Comparison of ENCODE assay signal across 33 cellular contexts in genomic region chr12:69824956-69825355, GRCh38. TPM values are rescaled to one million over a fixed set of nuclear protein-coding genes. Genes with fewer than 3 reads are reported as not detected.
"Had no signal": no experiment of that assay in that cellular context is flagged by ENCODE, and none has a peak within 500 bp of the region (broad histone marks: within the 10 kb centered on the region; RNA-seq: fewer than 3 reads in every experiment).

Gene MYRFL, plus strand, starts transcription at chr12:69825227. Its CDS starts 291 bp downstream, at chr12:69825518.

- H3K27me3 ChIP-seq: adrenal gland, body of pancreas had no signal

- H3K4me1 ChIP-seq: esophagus squamous epithelium had no signal

- H3K36me3 ChIP-seq: adrenal gland, esophagus squamous epithelium had no signal

- H3K9me3 ChIP-seq: adrenal gland, body of pancreas, esophagus squamous epithelium had no signal

- DNase-seq: activated CD4-positive, alpha-beta memory T cell treated with anti-CD3 and anti-CD28 coated beads for 36 hours; activated CD4-positive, alpha-beta T cell treated with anti-CD3 and anti-CD28 coated beads for 36 hours; activated CD4-positive, alpha-beta T cell treated with anti-CD3 and anti-CD28 coated beads, Interleukin-2, amount 10 ng/mL, durations not matched to agents 24 days and 14 days; activated CD4-positive, CD25-positive, alpha-beta regulatory T cell; activated CD4-positive, CD25-positive, alpha-beta regulatory T cell treated with anti-CD3 and anti-CD28 coated beads, Interleukin-2, amount 50 U/mL, for 72 hours; activated CD8-positive, alpha-beta memory T cell treated with anti-CD3 and anti-CD28 coated beads, Interleukin-2, amount 10 ng/mL, durations not matched to agents 7 days and 5 days; activated CD8-positive, alpha-beta memory T cell treated with anti-CD3 and anti-CD28 coated beads, Interleukin-2, amount 50 U/mL, for 4 hours; activated CD8-positive, alpha-beta T cell treated with anti-CD3 and anti-CD28 coated beads, Interleukin-2, amount 10 ng/mL, durations not matched to agents 7 days and 5 days; activated effector memory CD4-positive, alpha-beta T cell treated with anti-CD3 and anti-CD28 coated beads, Interleukin-2, amount 50 U/mL, for 16 hours; activated naive CD4-positive, alpha-beta T cell treated with anti-CD3 and anti-CD28 coated beads for 36 hours; activated naive CD8-positive, alpha-beta T cell treated with anti-CD3 and anti-CD28 coated beads for 36 hours; activated naive CD8-positive, alpha-beta T cell treated with anti-CD3 and anti-CD28 coated beads, Interleukin-2, amount 50 U/mL, for 24 hours; activated T-cell treated with anti-CD3 and anti-CD28 coated beads, Interleukin-2, amount 50 U/mL, for 1 hour; activated T-cell treated with anti-CD3 and anti-CD28 coated beads, Interleukin-2, amount 50 U/mL, for 48 hours; adrenal gland; amygdala; aorta; body of pancreas; caudate nucleus; cortex of kidney; dermis blood vessel endothelial cell; effector CD8-positive, alpha-beta T cell; esophagus squamous epithelium; foreskin melanocyte; head of caudate nucleus; T-helper 2 cell had no signal

- H3K27ac ChIP-seq: adrenal gland, body of pancreas, epithelial cell of prostate, esophagus squamous epithelium had no signal

- FAIRE-seq: endothelial cell of umbilical vein had no signal

- ATAC-seq: activated CD4-positive, alpha-beta T cell treated with anti-CD3 and anti-CD28 coated beads for 36 hours; activated CD8-positive, alpha-beta memory T cell treated with anti-CD3 and anti-CD28 coated beads, Interleukin-2, amount 10 ng/mL, durations not matched to agents 7 days and 5 days; activated CD8-positive, alpha-beta T cell treated with anti-CD3 and anti-CD28 coated beads, Interleukin-2, amount 10 ng/mL, durations not matched to agents 7 days and 5 days; activated naive CD8-positive, alpha-beta T cell treated with anti-CD3 and anti-CD28 coated beads, Interleukin-2, amount 50 U/mL, for 24 hours; body of pancreas had no signal

- H3K4me3 ChIP-seq: adrenal gland, body of pancreas, esophagus squamous epithelium had no signal

RNA-seq across cellular contexts. Expression of gene MYRFL, which starts in this region (rescaled TPM):
- total RNA-seq: activated CD4-positive, alpha-beta memory T cell treated with anti-CD3 and anti-CD28 coated beads for 36 hours; activated CD4-positive, alpha-beta T cell treated with anti-CD3 and anti-CD28 coated beads for 36 hours; activated CD4-positive, alpha-beta T cell treated with anti-CD3 and anti-CD28 coated beads, Interleukin-2, amount 10 ng/mL, durations not matched to agents 24 days and 14 days; activated CD8-positive, alpha-beta memory T cell treated with anti-CD3 and anti-CD28 coated beads for 36 hours; activated CD8-positive, alpha-beta memory T cell treated with anti-CD3 and anti-CD28 coated beads, Interleukin-2, amount 10 ng/mL, durations not matched to agents 7 days and 5 days; activated CD8-positive, alpha-beta T cell treated with anti-CD3 and anti-CD28 coated beads, Interleukin-2, amount 10 ng/mL, durations not matched to agents 7 days and 5 days; activated naive CD4-positive, alpha-beta T cell treated with anti-CD3 and anti-CD28 coated beads for 36 hours; activated naive CD8-positive, alpha-beta T cell treated with anti-CD3 and anti-CD28 coated beads for 36 hours; activated T-helper 1 cell treated with anti-CD3 and anti-CD28 coated beads, Interleukin-12 subunit alpha, Interleukin-12 subunit beta, Interleukin-2, Interleukin-4 antibody, amounts not matched to agents 30 ng/mL and 10 ng/mL and 1 ng/mL, durations not matched to agents 14 hours and 24 hours and 36 hours; activated T-helper 2 cell treated with anti-CD3 and anti-CD28 coated beads, Interferon-gamma antibody, Interleukin-2, Interleukin-4, amounts not matched to agents 10 μg/mL and 5 μg/mL and 100 μg/mL, durations not matched to agents 14 hours and 24 hours and 36 hours; endothelial cell of umbilical vein; esophagus squamous epithelium; fibroblast of lung; fibroblast of villous mesenchyme had no signal
- polyA plus RNA-seq: endothelial cell of umbilical vein, fibroblast of lung had no signal
